Comparison of ENCODE assay signal across 18 cellular contexts in genomic region chr12:82857911-82858533, GRCh38.
DNase-seq lines count a peak whose midpoint lies in the region; ATAC-seq and TF ChIP-seq lines count a peak whose summit lies in the region.
"Had no signal": no experiment of that assay in that cellular context is flagged by ENCODE, and none has a peak within 500 bp of the region (broad histone marks: within the 10 kb centered on the region; RNA-seq: fewer than 3 reads in every experiment).

No MANE protein-coding gene starts in this region.

- peaks cover 4% of the 10 kb centered on the region for H3K9me3 Mint-ChIP-seq in neural crest cell
- H3K9me3 Mint-ChIP-seq: central memory CD8-positive, alpha-beta T cell had no signal

- H3K27ac Mint-ChIP-seq in neural crest cell (ENCODE audit: unreplicated experiment): peak overlapping the region; percentile 4
- H3K27ac Mint-ChIP-seq: CD4-positive, alpha-beta memory T cell had no signal

- H3K27me3 Mint-ChIP-seq in neural crest cell (ENCODE audit: low read depth): no peaks in the 10 kb centered on the region
- H3K27me3 Mint-ChIP-seq: CD4-positive, alpha-beta memory T cell; central memory CD8-positive, alpha-beta T cell had no signal

- no peaks in the 10 kb centered on the region for H4K20me1 ChIP-seq in PC-3 (ENCODE audit: low read length)
- H4K20me1 ChIP-seq in hepatocyte (ENCODE audit: insufficient read depth, poor library complexity, severe bottlenecking): no peaks in the 10 kb centered on the region

- H3K79me2 ChIP-seq in PC-3 (ENCODE audit: low read length) (no peaks in the 10 kb centered on the region), hepatocyte (no peaks in the 10 kb centered on the region)

- H3K4me2 ChIP-seq in PC-3 (ENCODE audit: low read length): peak overlapping the region; percentile 36; the same call in 1 of the 2 replicates
- peak overlapping the region; percentile 3 for H3K4me2 ChIP-seq in hepatocyte
- H3K4me2 ChIP-seq: smooth muscle cell had no signal

- peaks cover 26% of the 10 kb centered on the region for H3K4me1 ChIP-seq in PC-3 (ENCODE audit: insufficient read depth, low read length)
- no peaks in the 10 kb centered on the region for H3K4me1 ChIP-seq in hepatocyte (ENCODE audit: insufficient read depth)
- no peaks in the 10 kb centered on the region for H3K4me1 ChIP-seq in gastroesophageal sphincter

- H3K9me2 ChIP-seq in PC-3 (replicated peaks; ENCODE audit: low read length): no peaks in the 10 kb centered on the region
- H3K9me2 ChIP-seq in hepatocyte (replicated peaks; ENCODE audit: insufficient read depth): no peaks in the 10 kb centered on the region

- no TSS peak for BruUV-seq in PC-3 (replicated peaks; lab: Mats Ljungman, UMichigan)

- TF ChIP-seq POLR2A in gastroesophageal sphincter (IDR thresholded peaks at IDR 0.05): no peak

- 72% methylated on average over 10 of the region's 10 CpGs for WGBS in hepatocyte (ENCODE audit: low lambda C conversion rate, missing lambda C conversion rate)
- 82 to 88% methylated on average over 10 of the region's 10 CpGs for WGBS in gastroesophageal sphincter (ENCODE audit: low coverage in 1 of 2), 2 donors

- peaks cover 19% of the 10 kb centered on the region for H3K4me1 Mint-ChIP-seq in neural crest cell
- H3K4me1 Mint-ChIP-seq: CD4-positive, alpha-beta memory T cell; central memory CD8-positive, alpha-beta T cell had no signal

- no peak overlapping the region for H3K9ac ChIP-seq in PC-3 (ENCODE audit: low read length)

- H3K36me3 ChIP-seq in PC-3 (ENCODE audit: low read depth, low read length) (no peaks in the 10 kb centered on the region), hepatocyte (replicated peaks; ENCODE audit: insufficient read depth, low read depth) (no peaks in the 10 kb centered on the region), gastroesophageal sphincter (no peaks in the 10 kb centered on the region)

- POLR2A ChIA-PET in PC-3 (lab: Charles Lee; ENCODE audit: unreplicated experiment): no interaction called here

- H3K36me3 Mint-ChIP-seq in neural crest cell (ENCODE audit: low read depth): peaks cover 8% of the 10 kb centered on the region

- ATAC-seq in PC-3: peak; percentile 45; the same call in 1 of the 2 replicates
- no peak for ATAC-seq in gastroesophageal sphincter
- ATAC-seq in GM18511 (IDR thresholded peaks at IDR 0.05; ENCODE audit: unreplicated experiment): no peak

- H3K27ac ChIP-seq in PC-3 (ENCODE audit: low read length): no peak overlapping the region
- peak overlapping the region; percentile 34 for H3K27ac ChIP-seq in hepatocyte
- no peak overlapping the region for H3K27ac ChIP-seq in gastroesophageal sphincter
- no peak overlapping the region for H3K27ac ChIP-seq in coronary artery

- H3K27me3 ChIP-seq in PC-3 (ENCODE audit: low read length) (no peaks in the 10 kb centered on the region), hepatocyte (no peaks in the 10 kb centered on the region), gastroesophageal sphincter (no peaks in the 10 kb centered on the region)

- TF ChIP-seq CTCF in PC-3 (conservative IDR thresholded peaks at IDR 0.05; ENCODE audit: low read depth, low read length): no peak
- TF ChIP-seq CTCF in hepatocyte (IDR thresholded peaks at IDR 0.05; ENCODE audit: poor library complexity): no peak
- TF ChIP-seq CTCF in neural crest cell (conservative IDR thresholded peaks at IDR 0.05): no peak
- no peak for TF ChIP-seq CTCF in gastroesophageal sphincter (IDR thresholded peaks at IDR 0.05)
- TF ChIP-seq CTCF in coronary artery (IDR thresholded peaks at IDR 0.05): no peak

- CTCF ChIA-PET in PC-3 (lab: Charles Lee): no interaction called here

- no peak for TF ChIP-seq EP300 in gastroesophageal sphincter (IDR thresholded peaks at IDR 0.05)

- H3F3A ChIP-seq in PC-3 (ENCODE audit: low read length, unreplicated experiment): no peaks in the 10 kb centered on the region

- no peak overlapping the region for H3K4me3 ChIP-seq in PC-3 (ENCODE audit: low read length)
- no peak overlapping the region for H3K4me3 ChIP-seq in hepatocyte
- H3K4me3 ChIP-seq in gastroesophageal sphincter: no peak overlapping the region
- no peak overlapping the region for H3K4me3 ChIP-seq in coronary artery
- H3K4me3 ChIP-seq: smooth muscle cell had no signal

- DNase-seq in ELF-1 (ENCODE audit: low read depth, low spot score): peak; percentile 28
- DNase-seq in PC-3: peak; percentile 46
- no peak for DNase-seq in hepatocyte (ENCODE audit: low spot score)
- DNase-seq in neural crest cell (ENCODE audit: low read depth, low spot score): no peak
- DNase-seq in amygdala (lab: John Stamatoyannopoulos, UW): no peak
- DNase-seq in coronary artery (ENCODE audit: low spot score): no peak
- DNase-seq: activated CD4-positive, alpha-beta T cell treated with anti-CD3 and anti-CD28 coated beads, Interleukin-2, amount 50 U/mL, for 1 hour; activated naive CD4-positive, alpha-beta T cell treated with Interleukin-2 at 50 U/mL for 16 hours; CD4-positive, alpha-beta memory T cell; midbrain; NCI-H2107; NCI-H526; SHP77; stimulated activated CD4-positive, alpha-beta T cell treated with anti-CD3 and anti-CD28 coated beads, Interleukin-4, amount 100 ng/mL, for 4 hours had no signal

- H3K9me3 ChIP-seq in PC-3 (ENCODE audit: low read length) (no peaks in the 10 kb centered on the region), hepatocyte (ENCODE audit: low read depth) (no peaks in the 10 kb centered on the region), gastroesophageal sphincter (no peaks in the 10 kb centered on the region)

- H3K4me3 Mint-ChIP-seq in neural crest cell: no peak overlapping the region
- H3K4me3 Mint-ChIP-seq: CD4-positive, alpha-beta memory T cell; central memory CD8-positive, alpha-beta T cell had no signal

- no peak overlapping the region for H2AFZ ChIP-seq in PC-3 (ENCODE audit: low read length)
- H2AFZ ChIP-seq in hepatocyte: no peak overlapping the region

- intact Hi-C loops in PC-3 (cut with micrococcal nuclease): no loop called here

Comparison
In these comparisons a context has a peak if more than half of its experiments do, and no peak if none do; other contexts are left out.
1. DNase-seq: peak in ELF-1 (single experiment) and PC-3 (single experiment); none in hepatocyte (single experiment), neural crest cell (single experiment), amygdala (0 of 56) and coronary artery (single experiment).